ENCODE assay signal across 17 cellular contexts in the genomic region with DNA sequence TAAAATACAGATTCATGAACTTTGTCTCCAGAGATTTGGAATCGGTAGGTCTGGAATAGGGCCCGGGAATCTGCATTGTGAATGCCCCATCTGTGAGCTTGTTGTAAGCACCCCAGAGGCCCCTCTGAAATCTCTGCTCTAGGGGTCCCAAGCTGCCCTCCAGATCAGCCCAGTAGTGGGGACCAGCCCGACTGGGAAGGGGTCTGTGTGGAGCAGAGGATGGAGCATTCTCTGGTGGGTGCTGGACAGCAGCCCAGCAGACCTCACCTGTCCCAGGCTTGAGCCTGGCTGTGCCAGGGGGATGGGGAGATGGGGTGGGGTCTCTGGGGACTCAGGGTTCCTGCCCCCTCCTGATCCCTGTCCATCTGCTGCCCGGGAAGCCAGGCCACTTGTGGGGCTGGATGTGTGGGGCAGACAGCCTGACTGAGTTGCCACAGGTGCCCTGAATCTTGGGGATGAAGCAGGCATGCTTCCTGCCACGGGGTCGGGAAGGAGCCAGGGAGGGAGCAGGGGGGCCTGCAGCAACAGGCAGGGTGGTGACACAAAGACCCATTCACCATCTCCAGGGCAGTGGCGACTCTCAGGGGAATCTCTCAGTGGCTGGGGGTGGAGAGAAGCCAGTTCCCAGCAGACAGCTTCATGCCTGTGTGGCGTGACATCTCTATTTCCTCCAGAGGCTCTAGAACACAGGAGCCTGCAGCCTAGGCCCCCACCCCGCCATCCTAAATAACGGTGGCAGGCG.
"Had no signal": no experiment of that assay in that cellular context is flagged by ENCODE, and none has a peak within 500 bp of the region (broad histone marks: within the 10 kb centered on the region; RNA-seq: fewer than 3 reads in every experiment).

No MANE protein-coding gene starts in this region.

- H3K4me1 ChIP-seq: body of pancreas, esophagus squamous epithelium had no signal

- ATAC-seq: body of pancreas had no signal

- H3K27ac ChIP-seq: body of pancreas, esophagus squamous epithelium had no signal

- H3K36me3 Mint-ChIP-seq: activated naive CD8-positive, alpha-beta T cell had no signal

- H3K27me3 ChIP-seq: body of pancreas had no signal

- H3K9me3 Mint-ChIP-seq: activated CD4-positive, alpha-beta memory T cell treated with anti-CD3 and anti-CD28 coated beads, Interleukin-2, amount 10 ng/mL, durations not matched to agents 7 days and 5 days; activated T-cell treated with anti-CD3 and anti-CD28 coated beads, Interleukin-2, amount 50 U/mL, for 24 hours; central memory CD8-positive, alpha-beta T cell; nephron had no signal

- H3K4me3 Mint-ChIP-seq: activated CD4-positive, alpha-beta memory T cell treated with anti-CD3 and anti-CD28 coated beads, Interleukin-2, amount 10 ng/mL, durations not matched to agents 7 days and 5 days; activated naive CD8-positive, alpha-beta T cell; activated T-cell treated with anti-CD3 and anti-CD28 coated beads, Interleukin-2, amount 50 U/mL, for 24 hours; central memory CD8-positive, alpha-beta T cell; nephron had no signal

- H3K27ac Mint-ChIP-seq: activated CD4-positive, alpha-beta memory T cell treated with anti-CD3 and anti-CD28 coated beads, Interleukin-2, amount 10 ng/mL, durations not matched to agents 7 days and 5 days; activated naive CD8-positive, alpha-beta T cell; activated T-cell treated with anti-CD3 and anti-CD28 coated beads, Interleukin-2, amount 50 U/mL, for 24 hours; nephron had no signal

- DNase-seq: activated CD4-positive, alpha-beta memory T cell treated with anti-CD3 and anti-CD28 coated beads, Interleukin-2, amount 10 ng/mL, durations not matched to agents 7 days and 5 days; activated CD4-positive, alpha-beta T cell treated with anti-CD3 and anti-CD28 coated beads for 4 hours; activated gamma-delta T cell; activated T-cell treated with anti-CD3 and anti-CD28 coated beads, Interleukin-2, amount 50 U/mL, for 24 hours; amniotic stem cell; body of pancreas; cortex of kidney; effector CD4-positive, alpha-beta T cell; esophagus squamous epithelium; glutamatergic neuron; kidney glomerular epithelial cell; stimulated activated CD4-positive, alpha-beta T cell treated with anti-CD3 and anti-CD28 coated beads, Interleukin-1b, Interleukin-23, amount 100 ng/mL, for 48 hours; T-helper 1 cell; T1000 had no signal

- H3K36me3 ChIP-seq: esophagus squamous epithelium had no signal

- H3K4me3 ChIP-seq: body of pancreas, esophagus squamous epithelium had no signal

- H3K4me1 Mint-ChIP-seq: activated CD4-positive, alpha-beta memory T cell treated with anti-CD3 and anti-CD28 coated beads, Interleukin-2, amount 10 ng/mL, durations not matched to agents 7 days and 5 days; central memory CD8-positive, alpha-beta T cell had no signal

- H3K9me3 ChIP-seq: body of pancreas, esophagus squamous epithelium had no signal
